ENCODE assay signal across 1 cellular context in genomic region chr12:8950287-8950574, GRCh38.
TF ChIP-seq lines count a peak whose summit lies in the region.

No MANE protein-coding gene starts in this region.

TF ChIP-seq in endothelial cell of umbilical vein, 7 proteins besides CTCF, POLR2A, EP300 and RAD21:
- TF ChIP-seq MAX (IDR thresholded peaks at IDR 0.05; ENCODE audit: insufficient read depth, insufficient read length) (no peak), FOS (IDR thresholded peaks at IDR 0.05; ENCODE audit: borderline replicate concordance, insufficient read depth, low read length) (no peak), GATA2 (IDR thresholded peaks at IDR 0.05; ENCODE audit: insufficient read depth, insufficient read length, low read depth, low read length) (peak; percentile 18), EZH2 (IDR thresholded peaks at IDR 0.05; ENCODE audit: borderline replicate concordance, low read depth, low read length, severe bottlenecking) (no peak)
